In the genomic region with DNA sequence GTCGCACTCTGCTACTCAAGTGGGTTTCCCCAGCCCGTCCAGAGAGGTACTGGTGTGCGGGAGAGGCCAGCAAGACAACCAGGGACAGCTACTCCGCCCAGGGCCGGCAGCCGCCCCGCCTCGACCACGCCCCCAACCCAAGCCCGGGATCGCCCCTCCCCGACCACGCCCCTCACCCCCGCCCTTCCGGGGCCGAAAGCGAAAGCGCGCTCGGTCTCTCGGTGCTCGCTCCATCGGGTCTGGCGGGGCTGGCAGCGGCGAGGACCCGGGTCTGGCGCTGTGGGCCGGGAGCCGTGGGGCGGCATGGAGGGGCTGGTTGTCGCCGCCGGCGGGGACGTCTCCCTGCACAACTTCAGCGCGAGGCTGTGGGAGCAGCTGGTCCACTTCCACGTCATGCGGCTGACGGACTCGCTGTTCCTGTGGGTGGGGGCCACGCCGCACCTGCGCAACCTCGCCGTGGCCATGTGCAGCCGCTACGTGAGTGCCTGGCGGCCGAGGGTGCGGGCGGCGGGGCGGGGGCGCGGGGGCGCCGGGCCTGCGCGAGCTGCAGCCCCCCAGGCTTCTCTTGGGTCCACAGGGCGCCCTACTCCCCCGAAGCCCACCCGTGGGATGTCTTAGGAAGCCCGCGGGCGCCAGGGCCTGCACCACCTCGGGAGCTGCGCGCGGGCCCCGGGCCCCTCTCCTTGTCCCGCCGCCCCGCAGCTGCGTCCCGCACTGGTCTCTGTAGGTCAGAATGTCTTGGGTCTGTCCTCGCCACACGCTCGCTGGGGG, we compare ENCODE assay signal across 8 cellular contexts. TPM values are rescaled to one million over a fixed set of nuclear protein-coding genes. Genes with fewer than 3 reads are reported as not detected.
A peak's percentile ranks its signal among the peaks of the same experiment; 100 is the strongest.
DNase-seq lines count a peak whose midpoint lies in the region; ATAC-seq and TF ChIP-seq lines count a peak whose summit lies in the region.

A gene with protein sequence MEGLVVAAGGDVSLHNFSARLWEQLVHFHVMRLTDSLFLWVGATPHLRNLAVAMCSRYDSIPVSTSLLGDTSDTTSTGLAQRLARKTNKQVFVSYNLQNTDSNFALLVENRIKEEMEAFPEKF (plus strand): TSS at position 228 of the 771 bp plus-strand sequence. CDS start 76 bp downstream, at position 304.

- DNase-seq in NCI-H1092 (lab: John Stamatoyannopoulos, UW) = peak; percentile 55
- peak; percentile 94 for DNase-seq in activated naive CD4-positive, alpha-beta T cell treated with anti-CD3 and anti-CD28 coated beads, Interleukin-2, amount 50 U/mL, for 16 hours
- DNase-seq in globus pallidus (ENCODE audit: low spot score) = peak; percentile 88
- peak; percentile 92 for DNase-seq in occipital lobe (lab: John Stamatoyannopoulos, UW)
- peak; percentile 78 for DNase-seq in superior temporal gyrus (ENCODE audit: extremely low spot score)

- H3K4me3 ChIP-seq in GM08714 (ENCODE audit: low read length) = peak within 1 kb of the TSS; percentile 82

- ATAC-seq in HG02571 (IDR thresholded peaks at IDR 0.05; ENCODE audit: unreplicated experiment) (peak; percentile 80), SK-N-SH treated with all-trans-retinoic acid at 6 μM for 48 hours (peak; percentile 94)

TF ChIP-seq in SK-N-SH treated with all-trans-retinoic acid at 6 μM for 48 hours, 23 proteins besides CTCF, POLR2A, EP300 and RAD21:
- TF ChIP-seq TOX (CRISPR knock-in tag; IDR thresholded peaks at IDR 0.05; ENCODE audit: borderline replicate concordance) = no peak
- TF ChIP-seq, protein P1, sequence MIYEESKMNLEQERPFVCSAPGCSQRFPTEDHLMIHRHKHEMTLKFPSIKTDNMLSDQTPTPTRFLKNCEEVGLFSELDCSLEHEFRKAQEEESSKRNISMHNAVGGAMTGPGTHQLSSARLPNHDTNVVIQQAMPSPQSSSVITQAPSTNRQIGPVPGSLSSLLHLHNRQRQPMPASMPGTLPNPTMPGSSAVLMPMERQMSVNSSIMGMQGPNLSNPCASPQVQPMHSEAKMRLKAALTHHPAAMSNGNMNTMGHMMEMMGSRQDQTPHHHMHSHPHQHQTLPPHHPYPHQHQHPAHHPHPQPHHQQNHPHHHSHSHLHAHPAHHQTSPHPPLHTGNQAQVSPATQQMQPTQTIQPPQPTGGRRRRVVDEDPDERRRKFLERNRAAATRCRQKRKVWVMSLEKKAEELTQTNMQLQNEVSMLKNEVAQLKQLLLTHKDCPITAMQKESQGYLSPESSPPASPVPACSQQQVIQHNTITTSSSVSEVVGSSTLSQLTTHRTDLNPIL (CRISPR knock-in tag; IDR thresholded peaks at IDR 0.05; ENCODE audit: low read depth) = no peak
- TF ChIP-seq RARB (CRISPR knock-in tag; IDR thresholded peaks at IDR 0.05) = no peak
- TF ChIP-seq ESRRG (CRISPR knock-in tag; IDR thresholded peaks at IDR 0.05) = no peak
- TF ChIP-seq ZNF8 (CRISPR knock-in tag; IDR thresholded peaks at IDR 0.05) = no peak
TF ChIP-seq in SK-N-SH treated with all-trans-retinoic acid at 6 μM for 48 hours: peak in this region for 0.

RNA-seq across cellular contexts. Expression of the gene that starts here (rescaled TPM):
- total RNA-seq in occipital lobe = 28.5 TPM

Comparison
In these comparisons a context has a peak if more than half of its experiments do, and no peak if none do; other contexts are left out.
1. Peak in every context shown above with its lines: DNase-seq, ATAC-seq and H3K4me3 ChIP-seq.